1 cellular context compared by ENCODE assay signal in the genomic region with DNA sequence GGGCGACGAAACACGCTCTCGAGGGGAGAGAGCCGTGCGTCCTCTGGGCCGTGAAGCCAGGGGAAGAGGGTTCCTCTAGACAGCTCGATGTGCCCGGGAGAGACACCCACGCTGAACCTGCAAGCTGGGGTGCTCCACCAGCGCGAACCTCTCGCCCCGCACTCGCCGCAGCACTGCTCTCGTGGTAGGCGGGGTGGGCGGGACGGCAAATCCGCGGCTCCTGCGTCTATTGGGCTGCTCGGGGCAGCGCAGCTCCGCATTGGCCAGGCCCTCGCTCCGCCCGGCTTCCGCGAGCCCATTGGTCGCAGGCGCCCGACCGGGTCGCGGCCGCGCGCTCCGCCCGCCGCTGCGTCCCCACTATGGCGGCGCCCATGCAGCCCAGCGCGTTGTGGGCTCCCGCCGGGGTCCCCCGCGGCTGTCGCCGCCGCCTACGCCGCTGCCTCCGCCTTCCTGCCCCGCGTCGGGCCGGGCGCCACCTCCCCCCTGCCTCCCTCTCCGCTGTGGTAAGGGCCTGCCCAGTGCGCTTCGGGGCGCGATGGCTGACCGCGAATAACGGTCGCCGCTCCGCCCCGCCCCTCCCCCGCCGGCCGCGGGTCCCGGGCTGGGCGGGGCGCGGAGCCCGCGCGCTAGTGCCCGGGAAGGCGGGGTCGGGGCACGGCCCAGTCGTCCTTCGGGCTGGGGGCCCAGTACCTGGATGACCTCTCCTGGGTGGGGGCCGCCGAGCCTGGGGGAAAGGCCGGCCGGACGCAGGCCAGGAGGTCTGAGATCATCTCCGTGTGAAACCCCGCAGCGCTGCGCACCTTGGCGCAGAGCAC.
TF ChIP-seq lines count a peak whose summit lies in the region.

TSS of gene ST3GAL3 (plus strand) at position 346 of the 815 bp plus-strand sequence. CDS start 28,727 bp downstream, outside the sequence.

TF ChIP-seq in HepG2, 621 proteins besides CTCF, POLR2A, EP300 and RAD21 (continued from another document and continues in another):
- TF ChIP-seq, protein P1, sequence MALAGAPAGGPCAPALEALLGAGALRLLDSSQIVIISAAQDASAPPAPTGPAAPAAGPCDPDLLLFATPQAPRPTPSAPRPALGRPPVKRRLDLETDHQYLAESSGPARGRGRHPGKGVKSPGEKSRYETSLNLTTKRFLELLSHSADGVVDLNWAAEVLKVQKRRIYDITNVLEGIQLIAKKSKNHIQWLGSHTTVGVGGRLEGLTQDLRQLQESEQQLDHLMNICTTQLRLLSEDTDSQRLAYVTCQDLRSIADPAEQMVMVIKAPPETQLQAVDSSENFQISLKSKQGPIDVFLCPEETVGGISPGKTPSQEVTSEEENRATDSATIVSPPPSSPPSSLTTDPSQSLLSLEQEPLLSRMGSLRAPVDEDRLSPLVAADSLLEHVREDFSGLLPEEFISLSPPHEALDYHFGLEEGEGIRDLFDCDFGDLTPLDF (CRISPR knock-in tag; IDR thresholded peaks at IDR 0.05), result no peak
- TF ChIP-seq TBP (CRISPR knock-in tag; IDR thresholded peaks at IDR 0.05), result no peak
- TF ChIP-seq SP5 (CRISPR knock-in tag; IDR thresholded peaks at IDR 0.05; ENCODE audit: borderline replicate concordance, low read depth), result peak; percentile 56; the same call in 1 of the 2 replicates
- peak; percentile 72; the same call in 1 of the 2 replicates for TF ChIP-seq ZNF761 (CRISPR knock-in tag; conservative IDR thresholded peaks at IDR 0.05)
- peak; percentile 87 for TF ChIP-seq AGO2 (optimal IDR thresholded peaks at IDR 0.05; ENCODE audit: low read depth, low read length)
- TF ChIP-seq SOX5 (CRISPR knock-in tag; IDR thresholded peaks at IDR 0.05; ENCODE audit: borderline replicate concordance), result peak; percentile 52; the same call in 1 of the 2 replicates
- no peak; the same call in 1 of the 2 replicates for TF ChIP-seq ZNF12 (CRISPR knock-in tag; IDR thresholded peaks at IDR 0.05)
- no peak for TF ChIP-seq HMG20A (CRISPR knock-in tag; IDR thresholded peaks at IDR 0.05; ENCODE audit: borderline replicate concordance)
- TF ChIP-seq ZNF331 (CRISPR knock-in tag; IDR thresholded peaks at IDR 0.05), result peak; percentile 5; the same call in 1 of the 2 replicates
- no peak for TF ChIP-seq XRCC5 (optimal IDR thresholded peaks at IDR 0.05; ENCODE audit: low read length)
- TF ChIP-seq MEIS2 (CRISPR knock-in tag; IDR thresholded peaks at IDR 0.05), result no peak
- TF ChIP-seq ZNF781 (CRISPR knock-in tag; IDR thresholded peaks at IDR 0.05; ENCODE audit: borderline replicate concordance, not compliant biosample characterization), result no peak
- TF ChIP-seq ZNF609 (CRISPR knock-in tag; IDR thresholded peaks at IDR 0.05; ENCODE audit: borderline replicate concordance), result peak; percentile 39; the same call in 1 of the 2 replicates
- peak; percentile 57; the same call in 1 of the 2 replicates for TF ChIP-seq GATAD2A (CRISPR knock-in tag; IDR thresholded peaks at IDR 0.05)
- TF ChIP-seq SOX13 (IDR thresholded peaks at IDR 0.05), result no peak
- TF ChIP-seq SOX13 (CRISPR knock-in tag; conservative IDR thresholded peaks at IDR 0.05 in 1 of 2, IDR thresholded peaks at IDR 0.05 in 1 of 2), result peak in 1 of 2 experiments; percentile 32; a peak in 1 of 4 replicates
- TF ChIP-seq ZNF780A (CRISPR knock-in tag; IDR thresholded peaks at IDR 0.05), result no peak
- no peak for TF ChIP-seq MTF2 (CRISPR knock-in tag; IDR thresholded peaks at IDR 0.05; ENCODE audit: borderline replicate concordance)
- TF ChIP-seq ZNF567 (CRISPR knock-in tag; IDR thresholded peaks at IDR 0.05; ENCODE audit: borderline replicate concordance), result 0 out of 2 replicates have a peak, but pooled peaks have one; percentile 71
- peak; percentile 36 for TF ChIP-seq MED8 (CRISPR knock-in tag; IDR thresholded peaks at IDR 0.05; ENCODE audit: insufficient replicate concordance)
- TF ChIP-seq MIER2 (CRISPR knock-in tag; IDR thresholded peaks at IDR 0.05), result no peak
- TF ChIP-seq ATF1 (CRISPR knock-in tag; IDR thresholded peaks at IDR 0.05), result no peak
- TF ChIP-seq POLR2AphosphoS2 (IDR thresholded peaks at IDR 0.05; ENCODE audit: low read depth, low read length), result 0 out of 2 replicates have a peak, but pooled peaks have one; percentile 42
- TF ChIP-seq SMAD9 (CRISPR knock-in tag; IDR thresholded peaks at IDR 0.05), result no peak
- peak; percentile 71 for TF ChIP-seq RXRA (CRISPR knock-in tag; IDR thresholded peaks at IDR 0.05)
- TF ChIP-seq, protein P2, sequence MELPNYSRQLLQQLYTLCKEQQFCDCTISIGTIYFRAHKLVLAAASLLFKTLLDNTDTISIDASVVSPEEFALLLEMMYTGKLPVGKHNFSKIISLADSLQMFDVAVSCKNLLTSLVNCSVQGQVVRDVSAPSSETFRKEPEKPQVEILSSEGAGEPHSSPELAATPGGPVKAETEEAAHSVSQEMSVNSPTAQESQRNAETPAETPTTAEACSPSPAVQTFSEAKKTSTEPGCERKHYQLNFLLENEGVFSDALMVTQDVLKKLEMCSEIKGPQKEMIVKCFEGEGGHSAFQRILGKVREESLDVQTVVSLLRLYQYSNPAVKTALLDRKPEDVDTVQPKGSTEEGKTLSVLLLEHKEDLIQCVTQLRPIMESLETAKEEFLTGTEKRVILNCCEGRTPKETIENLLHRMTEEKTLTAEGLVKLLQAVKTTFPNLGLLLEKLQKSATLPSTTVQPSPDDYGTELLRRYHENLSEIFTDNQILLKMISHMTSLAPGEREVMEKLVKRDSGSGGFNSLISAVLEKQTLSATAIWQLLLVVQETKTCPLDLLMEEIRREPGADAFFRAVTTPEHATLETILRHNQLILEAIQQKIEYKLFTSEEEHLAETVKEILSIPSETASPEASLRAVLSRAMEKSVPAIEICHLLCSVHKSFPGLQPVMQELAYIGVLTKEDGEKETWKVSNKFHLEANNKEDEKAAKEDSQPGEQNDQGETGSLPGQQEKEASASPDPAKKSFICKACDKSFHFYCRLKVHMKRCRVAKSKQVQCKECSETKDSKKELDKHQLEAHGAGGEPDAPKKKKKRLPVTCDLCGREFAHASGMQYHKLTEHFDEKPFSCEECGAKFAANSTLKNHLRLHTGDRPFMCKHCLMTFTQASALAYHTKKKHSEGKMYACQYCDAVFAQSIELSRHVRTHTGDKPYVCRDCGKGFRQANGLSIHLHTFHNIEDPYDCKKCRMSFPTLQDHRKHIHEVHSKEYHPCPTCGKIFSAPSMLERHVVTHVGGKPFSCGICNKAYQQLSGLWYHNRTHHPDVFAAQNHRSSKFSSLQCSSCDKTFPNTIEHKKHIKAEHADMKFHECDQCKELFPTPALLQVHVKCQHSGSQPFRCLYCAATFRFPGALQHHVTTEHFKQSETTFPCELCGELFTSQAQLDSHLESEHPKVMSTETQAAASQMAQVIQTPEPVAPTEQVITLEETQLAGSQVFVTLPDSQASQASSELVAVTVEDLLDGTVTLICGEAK (IDR thresholded peaks at IDR 0.05), result no peak
- TF ChIP-seq, protein P2 (CRISPR knock-in tag; IDR thresholded peaks at IDR 0.05), result peak; percentile 25
- no peak for TF ChIP-seq NR3C1 (CRISPR knock-in tag; IDR thresholded peaks at IDR 0.05)
- TF ChIP-seq TAF1 (CRISPR knock-in tag; IDR thresholded peaks at IDR 0.05), result peak; percentile 89
- TF ChIP-seq SRSF9 (IDR thresholded peaks at IDR 0.05; ENCODE audit: borderline replicate concordance, insufficient read depth, low read depth, low read length, poor library complexity, severe bottlenecking), result no peak
- TF ChIP-seq E2F2 (CRISPR knock-in tag; IDR thresholded peaks at IDR 0.05; ENCODE audit: borderline replicate concordance), result peak; percentile 38; the same call in 1 of the 2 replicates
- TF ChIP-seq ZNF468 (CRISPR knock-in tag; IDR thresholded peaks at IDR 0.05), result 0 out of 2 replicates have a peak, but pooled peaks have one; percentile 26
- TF ChIP-seq NR2F2 (IDR thresholded peaks at IDR 0.05; ENCODE audit: borderline replicate concordance, low read depth), result no peak; the same call in 1 of the 2 replicates
- peak; percentile 1; the same call in 1 of the 2 replicates for TF ChIP-seq BRD4 (CRISPR knock-in tag; IDR thresholded peaks at IDR 0.05)
- 0 out of 2 replicates have a peak, but pooled peaks have one; percentile 56 for TF ChIP-seq MAZ (IDR thresholded peaks at IDR 0.05; ENCODE audit: borderline replicate concordance, low read depth, low read length)
- peak; percentile 98 for TF ChIP-seq MAZ (CRISPR knock-in tag; IDR thresholded peaks at IDR 0.05; ENCODE audit: low read depth)
- TF ChIP-seq PREB (CRISPR knock-in tag; IDR thresholded peaks at IDR 0.05), result no peak
- no peak for TF ChIP-seq TBL1XR1 (IDR thresholded peaks at IDR 0.05; ENCODE audit: borderline replicate concordance, low read length, partially characterized antibody)
